7 cellular contexts compared by ENCODE assay signal in genomic region chr7:146713907-146714306, GRCh38.
"Had no signal": no experiment of that assay in that cellular context is flagged by ENCODE, and none has a peak within 500 bp of the region (broad histone marks: within the 10 kb centered on the region; RNA-seq: fewer than 3 reads in every experiment).

No MANE protein-coding gene starts in this region.

- H3K9me3 Mint-ChIP-seq: H9 had no signal

- ATAC-seq: GM23338 had no signal

- FAIRE-seq: H1, H54, HTR-8/SVneo had no signal

- H2AFZ ChIP-seq: GM23338 had no signal

- H3K4me2 ChIP-seq: GM23338 had no signal

- H3K4me3 Mint-ChIP-seq: GM23338, H9 had no signal

- H3K4me3 ChIP-seq: GM23338 had no signal

- H3K27ac Mint-ChIP-seq: GM23338, H9 had no signal

- H3K4me1 Mint-ChIP-seq: GM23338, H9 had no signal

- DNase-seq: H9, HCEC 1CT, IMR-90 had no signal
